ENCODE assay signal across 9 cellular contexts in the genomic region with DNA sequence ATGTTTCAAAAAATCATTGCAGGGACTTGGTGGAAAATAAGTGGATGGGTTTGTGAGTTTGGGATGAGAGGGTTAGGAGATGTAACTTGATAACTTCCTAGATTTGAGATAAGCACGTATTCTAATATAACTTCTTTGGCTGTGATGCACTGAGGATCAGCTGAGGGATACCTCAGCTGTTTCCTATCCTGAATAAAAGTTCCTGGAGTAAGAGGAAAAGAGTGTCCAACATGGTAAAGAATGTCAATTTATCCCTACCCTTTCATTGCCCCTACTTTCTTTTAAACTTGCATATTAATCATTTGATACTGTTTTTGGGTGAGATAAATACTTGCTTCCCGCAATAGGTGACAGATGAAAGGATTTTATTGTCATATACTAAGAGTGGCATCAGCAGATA. TPM values are rescaled to one million over a fixed set of nuclear protein-coding genes. Genes with fewer than 3 reads are reported as not detected.
A peak's percentile ranks its signal among the peaks of the same experiment; 100 is the strongest.
DNase-seq lines count a peak whose midpoint lies in the region; TF ChIP-seq lines count a peak whose summit lies in the region.
"Had no signal": no experiment of that assay in that cellular context is flagged by ENCODE, and none has a peak within 500 bp of the region (broad histone marks: within the 10 kb centered on the region; RNA-seq: fewer than 3 reads in every experiment).

No MANE protein-coding gene starts in this region.

- peak overlapping the region; percentile 98 for H3K27ac ChIP-seq in substantia nigra (ENCODE audit: low read depth, low read length, poor library complexity, severe bottlenecking)

- peak overlapping the region; percentile 55 for H3K4me3 ChIP-seq in kidney epithelial cell (ENCODE audit: low read depth, low read length)

- H3K27me3 ChIP-seq in kidney epithelial cell (ENCODE audit: control insufficient read depth, insufficient read depth, low read length) = no peaks in the 10 kb centered on the region

- DNase-seq in T-helper 2 cell treated with Interferon-gamma antibody and Interleukin-4, amounts not matched to agents 5 μg/mL and 100 μg/mL, for 36 hours (ENCODE audit: low spot score) = no peak
- DNase-seq in T-helper 2 cell (no peak), kidney epithelial cell (ENCODE audit: low read depth) (no peak), substantia nigra (lab: John Stamatoyannopoulos, UW) (no peak), HCEC 1CT (no peak), amniotic stem cell (lab: John Stamatoyannopoulos, UW) (no peak), amygdala (lab: John Stamatoyannopoulos, UW) (no peak)
- DNase-seq: ACHN had no signal

- peak overlapping the region; percentile 95 for H3K4me3 Mint-ChIP-seq in T-helper 2 cell treated with Interferon-gamma antibody and Interleukin-4, amounts not matched to agents 5 μg/mL and 100 μg/mL, for 36 hours
- peak overlapping the region; percentile 99 for H3K4me3 Mint-ChIP-seq in activated naive CD8-positive, alpha-beta T cell

- peaks cover 20% of the 10 kb centered on the region for H3K27me3 Mint-ChIP-seq in T-helper 2 cell treated with Interferon-gamma antibody and Interleukin-4, amounts not matched to agents 5 μg/mL and 100 μg/mL, for 36 hours (ENCODE audit: low read depth)
- peaks cover 2% of the 10 kb centered on the region for H3K27me3 Mint-ChIP-seq in activated naive CD8-positive, alpha-beta T cell

- no peaks in the 10 kb centered on the region for H3K9me3 Mint-ChIP-seq in T-helper 2 cell treated with Interferon-gamma antibody and Interleukin-4, amounts not matched to agents 5 μg/mL and 100 μg/mL, for 36 hours
- no peaks in the 10 kb centered on the region for H3K9me3 Mint-ChIP-seq in activated naive CD8-positive, alpha-beta T cell (ENCODE audit: low read depth)

- H3K4me1 Mint-ChIP-seq in T-helper 2 cell treated with Interferon-gamma antibody and Interleukin-4, amounts not matched to agents 5 μg/mL and 100 μg/mL, for 36 hours (ENCODE audit: low read depth) = peaks cover 27% of the 10 kb centered on the region
- peaks cover 42% of the 10 kb centered on the region for H3K4me1 Mint-ChIP-seq in activated naive CD8-positive, alpha-beta T cell (ENCODE audit: low read depth)

- no peaks in the 10 kb centered on the region for H3K36me3 ChIP-seq in kidney epithelial cell (ENCODE audit: control insufficient read depth, insufficient read depth, low read length)

- peak overlapping the region; percentile 99 for H3K27ac Mint-ChIP-seq in T-helper 2 cell treated with Interferon-gamma antibody and Interleukin-4, amounts not matched to agents 5 μg/mL and 100 μg/mL, for 36 hours
- H3K27ac Mint-ChIP-seq in activated naive CD8-positive, alpha-beta T cell = peak overlapping the region; percentile 100

- peaks cover 3% of the 10 kb centered on the region for H3K36me3 Mint-ChIP-seq in T-helper 2 cell treated with Interferon-gamma antibody and Interleukin-4, amounts not matched to agents 5 μg/mL and 100 μg/mL, for 36 hours (ENCODE audit: low read depth)
- no peaks in the 10 kb centered on the region for H3K36me3 Mint-ChIP-seq in activated naive CD8-positive, alpha-beta T cell

- TF ChIP-seq CTCF in kidney epithelial cell (IDR thresholded peaks at IDR 0.05; ENCODE audit: insufficient read depth, low read length, poor library complexity, severe bottlenecking) = no peak

RNA-seq across cellular contexts. Expression of a gene that starts 1.5 kb away (rescaled TPM):
- total RNA-seq in kidney epithelial cell = 37.4 and 42.9 TPM in 2 replicates
